11 cellular contexts compared by ENCODE assay signal in genomic region chr11:128026596-128026995, GRCh38.
A peak's percentile ranks its signal among the peaks of the same experiment; 100 is the strongest.
DNase-seq lines count a peak whose midpoint lies in the region; ATAC-seq and TF ChIP-seq lines count a peak whose summit lies in the region.
"Had no signal": no experiment of that assay in that cellular context is flagged by ENCODE, and none has a peak within 500 bp of the region (broad histone marks: within the 10 kb centered on the region; RNA-seq: fewer than 3 reads in every experiment).

No MANE protein-coding gene starts in this region.

- intact Hi-C loops in uterus (cut with DNase I; ENCODE audit: low total_unique reads): no loop called here

- H3K9me3 ChIP-seq in SJSA1 (replicated peaks) (no peaks in the 10 kb centered on the region), uterus (no peaks in the 10 kb centered on the region)

- peak overlapping the region; percentile 48 for H3K27ac ChIP-seq in SJSA1
- H3K27ac ChIP-seq in uterus: no peak overlapping the region

- no peak for ATAC-seq in HG02571 (IDR thresholded peaks at IDR 0.05; ENCODE audit: unreplicated experiment)
- ATAC-seq: activated naive CD8-positive, alpha-beta T cell treated with anti-CD3 and anti-CD28 coated beads, Interleukin-2, amount 50 U/mL, for 24 hours had no signal

- H3K4me1 ChIP-seq in SJSA1 (replicated peaks): peaks cover 9% of the 10 kb centered on the region
- no peaks in the 10 kb centered on the region for H3K4me1 ChIP-seq in uterus

- H3K4me3 ChIP-seq in SJSA1 (no peak overlapping the region), fibroblast of mammary gland (ENCODE audit: control insufficient read depth, low read depth, low read length) (no peak overlapping the region), uterus (no peak overlapping the region)

- no peaks in the 10 kb centered on the region for H3K27me3 ChIP-seq in SJSA1 (replicated peaks)
- no peaks in the 10 kb centered on the region for H3K27me3 ChIP-seq in uterus

- no peak for TF ChIP-seq POLR2A in uterus (IDR thresholded peaks at IDR 0.05)

- H3K36me3 ChIP-seq in SJSA1 (no peaks in the 10 kb centered on the region), uterus (no peaks in the 10 kb centered on the region)

- TF ChIP-seq CTCF in fibroblast of mammary gland (conservative IDR thresholded peaks at IDR 0.05; ENCODE audit: control insufficient read depth, insufficient read depth, low read depth, low read length): no peak
- no peak for TF ChIP-seq CTCF in uterus (IDR thresholded peaks at IDR 0.05)

- DNase-seq in GM04504 (ENCODE audit: low read depth) (peak; percentile 94), SJSA1 (ENCODE audit: low read depth in 1 of 2, low spot score in 2 of 2) (peak; percentile 49 to 58), fibroblast of mammary gland (ENCODE audit: low read depth) (peak; percentile 97), pulmonary artery endothelial cell (ENCODE audit: low read depth, low spot score) (peak; percentile 49), uterus (no peak), activated gamma-delta T cell treated with Interleukin-2 at 50 U/mL for 16 hours (no peak), T-helper 1 cell (no peak)
- DNase-seq: activated CD4-positive, alpha-beta memory T cell treated with anti-CD3 and anti-CD28 coated beads, Interleukin-2, amount 10 ng/mL, durations not matched to agents 7 days and 5 days; activated naive CD8-positive, alpha-beta T cell treated with anti-CD3 and anti-CD28 coated beads, Interleukin-2, amount 50 U/mL, for 24 hours; NCI-H2171 treated with DMSO at 0.1 percent for 48 hours had no signal

Comparison
In these comparisons a context has a peak if more than half of its experiments do, and no peak if none do; other contexts are left out.
1. DNase-seq: peak in GM04504 (single experiment), SJSA1 (2 of 2), fibroblast of mammary gland (single experiment) and pulmonary artery endothelial cell (single experiment); none in uterus (0 of 2), activated gamma-delta T cell treated with Interleukin-2 at 50 U/mL for 16 hours (single experiment) and T-helper 1 cell (0 of 5).